Comparison of ENCODE assay signal across 8 cellular contexts in genomic region chr10:72260215-72260587, GRCh38. TPM values are rescaled to one million over a fixed set of nuclear protein-coding genes. Genes with fewer than 3 reads are reported as not detected.
DNase-seq lines count a peak whose midpoint lies in the region; ATAC-seq and TF ChIP-seq lines count a peak whose summit lies in the region.

No MANE protein-coding gene starts in this region.

- intact Hi-C loops in Caco-2 (cut with micrococcal nuclease; ENCODE audit: unreplicated experiment) = loop anchor here (1.0 to 5.0 kb wide), 6 partner anchors 12 to 88 kb away; no protein-coding TSS in a partner anchor
- intact Hi-C loops in esophagus squamous epithelium (cut with DNase I) = no loop called here

- H3K4me1 Mint-ChIP-seq in Caco-2 (ENCODE audit: low read depth, unreplicated experiment) (peaks cover 31% of the 10 kb centered on the region), osteocyte (ENCODE audit: unreplicated experiment) (peaks cover 68% of the 10 kb centered on the region)

- H3K27me3 ChIP-seq in Caco-2 (replicated peaks; ENCODE audit: control insufficient read depth, insufficient read depth, low read length) = no peaks in the 10 kb centered on the region
- H3K27me3 ChIP-seq in esophagus squamous epithelium = no peaks in the 10 kb centered on the region

- 36 to 62% methylated on average over 5 of the region's 5 CpGs for WGBS in esophagus squamous epithelium, 2 donors

- peak overlapping the region; percentile 96 for H3K27ac Mint-ChIP-seq in Caco-2 (ENCODE audit: unreplicated experiment)
- H3K27ac Mint-ChIP-seq in osteocyte (ENCODE audit: unreplicated experiment) = peak overlapping the region; percentile 98

- no peaks in the 10 kb centered on the region for H3K36me3 ChIP-seq in Caco-2 (ENCODE audit: control insufficient read depth, insufficient read depth, low read length)
- H3K36me3 ChIP-seq in esophagus squamous epithelium = no peaks in the 10 kb centered on the region

- H3K4me3 Mint-ChIP-seq in Caco-2 (ENCODE audit: unreplicated experiment) (peak overlapping the region; percentile 91), osteocyte (ENCODE audit: unreplicated experiment) (peak overlapping the region; percentile 61)

- H3K27ac ChIP-seq in RWPE1 (peak overlapping the region; percentile 100), esophagus squamous epithelium (peak overlapping the region; percentile 86 to 96 (median 94))

- H3K9me3 ChIP-seq in Caco-2 (no peaks in the 10 kb centered on the region), esophagus squamous epithelium (no peaks in the 10 kb centered on the region)

- POLR2A ChIA-PET in Caco-2 (lab: Charles Lee) = interaction anchor here (0.5 to 7.3 kb wide), 15 partner anchors 11 to 189 kb away, joined by 3 to 163 read pairs (median 5); partner anchors contain the start of genes DDIT4 and DNAJB12
- POLR2A ChIA-PET in RWPE1 (lab: Yijun Ruan, JAX; ENCODE audit: low non-redundant PET) = interaction anchor here (0.6 to 1.9 kb wide), 3 partner anchors 13 to 84 kb away, joined by 4 to 22 read pairs (median 8); partner anchors contain the start of gene DDIT4

- H3K36me3 Mint-ChIP-seq in Caco-2 (ENCODE audit: insufficient read depth, unreplicated experiment) (peaks cover 19% of the 10 kb centered on the region), osteocyte (ENCODE audit: unreplicated experiment) (no peaks in the 10 kb centered on the region)

- no peak for ATAC-seq in GM21515 (IDR thresholded peaks at IDR 0.05; ENCODE audit: unreplicated experiment)

- H3K27me3 Mint-ChIP-seq in Caco-2 (ENCODE audit: insufficient read depth, unreplicated experiment) (no peaks in the 10 kb centered on the region), osteocyte (ENCODE audit: unreplicated experiment) (no peaks in the 10 kb centered on the region)

- TF ChIP-seq CTCF in Caco-2 (IDR thresholded peaks at IDR 0.05; ENCODE audit: insufficient read depth in 1 of 2, low read depth in 1 of 2, low read length in 1 of 2, severe bottlenecking in 1 of 2, unreplicated experiment in 1 of 2) (peak in 1 of 2 experiments; percentile 17), RWPE1 (conservative IDR thresholded peaks at IDR 0.05; ENCODE audit: low read depth) (no peak), esophagus squamous epithelium (IDR thresholded peaks at IDR 0.05) (no peak), osteocyte (IDR thresholded peaks at IDR 0.05) (no peak)

- H3K4me3 ChIP-seq in Caco-2 (ENCODE audit: low read depth, low read length) (no peak overlapping the region), esophagus squamous epithelium (peak overlapping the region in 2 of 4 donors; percentile 49 to 72)

- TF ChIP-seq POLR2A in esophagus squamous epithelium (IDR thresholded peaks at IDR 0.05) = peak in 1 of 4 donors; percentile 19

- H3K4me1 ChIP-seq in Caco-2 (peaks cover 23% of the 10 kb centered on the region), esophagus squamous epithelium (peaks cover 56 to 96% (median 84%) of the 10 kb centered on the region in 3 donors)

- H3K9me3 Mint-ChIP-seq in Caco-2 (ENCODE audit: unreplicated experiment) (no peaks in the 10 kb centered on the region), osteocyte (ENCODE audit: unreplicated experiment) (no peaks in the 10 kb centered on the region)

- TSS peak; percentile 78 for BruUV-seq in Caco-2 (replicated peaks; lab: Mats Ljungman, UMichigan)

- CTCF ChIA-PET in Caco-2 (lab: Charles Lee) = interaction anchor here (0.6 to 3.3 kb wide), 9 partner anchors 14 to 212 kb away, joined by 3 to 40 read pairs (median 5); partner anchors contain the start of genes ANAPC16, ASCC1 and DDIT4
- CTCF ChIA-PET in RWPE1 (lab: Yijun Ruan, JAX) = interaction anchor here (0.5 to 2.7 kb wide), 5 partner anchors 10 to 784 kb away, joined by 3 to 16 read pairs (median 3); partner anchors contain the start of gene DDIT4

- DNase-seq in Caco-2 = no peak
- DNase-seq in RWPE1 (ENCODE audit: low spot score) = no peak
- DNase-seq in esophagus squamous epithelium (lab: John Stamatoyannopoulos, UW) = no peak
- DNase-seq in osteocyte (ENCODE audit: extremely low spot score, unreplicated experiment) = no peak
- DNase-seq in activated effector memory CD4-positive, alpha-beta T cell treated with anti-CD3 and anti-CD28 coated beads, Interleukin-2, amount 50 U/mL, for 16 hours = no peak
- no peak for DNase-seq in SIG-M5 treated with dmso at 0.1 percent for 504 hours (lab: John Stamatoyannopoulos, UW; ENCODE audit: unreplicated experiment)
- DNase-seq in nucleus accumbens (lab: John Stamatoyannopoulos, UW) = no peak

RNA-seq across cellular contexts. Expression of gene DDIT4, which starts 13.5 kb away (rescaled TPM):
- total RNA-seq in Caco-2 (2022) = 152 and 155 TPM in 2 replicates
- 100 to 1,000 TPM in 3 of 4 donors, 10 to 100 TPM in 1; 49.4 to 384 (median 138) TPM for total RNA-seq in esophagus squamous epithelium
- total RNA-seq in osteocyte = 288 and 290 TPM in 2 replicates

RNA-seq across cellular contexts. Expression of gene ASCC1, which starts 44.1 kb away (rescaled TPM):
- 60.1 and 73.7 TPM in 2 replicates for total RNA-seq in Caco-2 (2022)
- total RNA-seq in esophagus squamous epithelium = 10 to 100 TPM; 18.7 to 28.4 (median 24.7) TPM
- total RNA-seq in osteocyte = 39.1 and 40.6 TPM in 2 replicates

RNA-seq across cellular contexts. Expression of gene ANAPC16, which starts 44.4 kb away (rescaled TPM):
- total RNA-seq in Caco-2 (2022) (134 and 144 TPM in 2 replicates), esophagus squamous epithelium (100 to 1,000 TPM in 1 of 4 donors, 10 to 100 TPM in 3; 34.2 to 104 (median 58.1) TPM), osteocyte (61.7 and 70.3 TPM in 2 replicates)
